Comparison of ENCODE assay signal across 17 cellular contexts in the genomic region with DNA sequence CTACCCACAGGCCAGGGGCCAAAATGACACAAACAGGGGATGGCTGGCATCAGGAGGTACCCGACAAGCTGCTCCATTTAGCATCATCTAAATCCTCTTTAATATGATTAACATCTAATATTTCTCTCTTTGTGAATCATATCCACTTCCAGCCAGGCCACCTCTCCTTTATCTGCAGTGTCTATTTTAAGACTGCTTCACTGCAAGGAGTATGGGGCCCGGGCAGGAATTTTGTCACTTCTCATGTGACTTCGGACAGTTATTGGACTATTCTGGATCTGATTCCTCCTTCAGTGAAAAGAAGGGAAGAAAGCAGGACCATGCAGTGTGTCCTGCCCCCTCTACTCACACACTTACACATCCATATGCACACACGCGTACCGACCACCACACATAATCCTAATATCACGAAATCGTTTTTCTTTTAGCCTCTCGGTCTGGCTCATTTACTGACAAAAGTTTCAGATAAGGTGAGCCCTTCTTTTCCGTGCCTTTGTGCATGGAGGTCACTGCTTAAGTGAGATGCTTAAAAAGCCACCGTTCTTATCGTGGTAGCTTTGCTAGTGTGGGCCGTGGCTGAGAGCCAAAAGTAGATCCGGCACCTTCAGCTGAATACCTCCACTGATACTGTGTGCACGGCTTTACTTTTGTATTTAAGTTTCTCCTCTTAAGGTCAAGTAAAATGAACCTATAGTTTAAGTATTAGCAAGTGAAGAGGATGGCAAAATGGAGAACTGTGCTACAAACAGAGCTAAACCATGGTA. TPM values are rescaled to one million over a fixed set of nuclear protein-coding genes. Genes with fewer than 3 reads are reported as not detected.
DNase-seq lines count a peak whose midpoint lies in the region; ATAC-seq, FAIRE-seq and TF ChIP-seq lines count a peak whose summit lies in the region.
"Had no signal": no experiment of that assay in that cellular context is flagged by ENCODE, and none has a peak within 500 bp of the region (broad histone marks: within the 10 kb centered on the region; RNA-seq: fewer than 3 reads in every experiment).

No MANE protein-coding gene starts in this region.

- H3K4me3 Mint-ChIP-seq in progenitor cell of endocrine pancreas (ENCODE audit: low read depth), result no peak overlapping the region
- H3K4me3 Mint-ChIP-seq: B cell; CD4-positive, alpha-beta memory T cell; GM23338 had no signal

- peak; percentile 71 to 76 for ATAC-seq in left cardiac atrium

- H3K36me3 Mint-ChIP-seq in progenitor cell of endocrine pancreas (ENCODE audit: insufficient read depth), result peaks cover 63% of the 10 kb centered on the region
- H3K36me3 Mint-ChIP-seq: CD4-positive, alpha-beta memory T cell had no signal

- peak overlapping the region; percentile 7 for H3K27ac Mint-ChIP-seq in progenitor cell of endocrine pancreas
- H3K27ac Mint-ChIP-seq: B cell; CD4-positive, alpha-beta memory T cell; GM23338 had no signal

- H3K36me3 ChIP-seq in bronchial epithelial cell (ENCODE audit: control insufficient read depth, insufficient read depth, low read length), result no peaks in the 10 kb centered on the region

- DNase-seq in NCI-H82 (lab: John Stamatoyannopoulos, UW) (peak; percentile 63), bronchial epithelial cell (ENCODE audit: low read depth) (no peak), left cardiac atrium (no peak), progenitor cell of endocrine pancreas (ENCODE audit: low spot score, unreplicated experiment) (no peak), NCI-H1048 (lab: John Stamatoyannopoulos, UW) (no peak), RKO (ENCODE audit: low spot score) (no peak), hippocampal formation (lab: John Stamatoyannopoulos, UW) (no peak)
- DNase-seq: CD4-positive, alpha-beta memory T cell; DMS79 treated with DMSO at 0.1 percent for 48 hours; EL; H7; IMR-90 had no signal

- peaks cover 53% of the 10 kb centered on the region for H3K4me1 Mint-ChIP-seq in progenitor cell of endocrine pancreas (ENCODE audit: low read depth)
- H3K4me1 Mint-ChIP-seq: B cell had no signal

- no peak overlapping the region for H3K4me3 ChIP-seq in bronchial epithelial cell (ENCODE audit: low read depth, low read length)
- H3K4me3 ChIP-seq: GM23338 had no signal

- peak; percentile 13 for FAIRE-seq in bronchial epithelial cell (lab: Jason Lieb, UNC)
- FAIRE-seq: G401.6, GM12891 had no signal

- TF ChIP-seq CTCF in bronchial epithelial cell (IDR thresholded peaks at IDR 0.05; ENCODE audit: insufficient read depth, low read length, severe bottlenecking) (no peak), progenitor cell of endocrine pancreas (IDR thresholded peaks at IDR 0.05; ENCODE audit: unreplicated experiment) (no peak)

- no peaks in the 10 kb centered on the region for H3K9me3 Mint-ChIP-seq in progenitor cell of endocrine pancreas (ENCODE audit: low read depth)
- H3K9me3 Mint-ChIP-seq: GM23338 had no signal

- intact Hi-C loops in left cardiac atrium (cut with DNase I), result no loop called here

- no peaks in the 10 kb centered on the region for H3K27me3 ChIP-seq in bronchial epithelial cell (ENCODE audit: control insufficient read depth, insufficient read depth, low read length)

- H3K27me3 Mint-ChIP-seq in progenitor cell of endocrine pancreas, result no peaks in the 10 kb centered on the region

RNA-seq across cellular contexts. Expression of a gene that starts 26.0 kb away (rescaled TPM):
- total RNA-seq in bronchial epithelial cell (under 0.01 TPM in 2 replicates), left cardiac atrium (10 to 100 TPM; 59.5 to 77.9 TPM), progenitor cell of endocrine pancreas (63.2 and 73.9 TPM in 2 replicates)
- total RNA-seq: A172; CD4-positive, alpha-beta memory T cell had no signal

Comparison
In these comparisons a context has a peak if more than half of its experiments do, and no peak if none do; other contexts are left out.
1. RNA of a gene that starts 26.0 kb away (total RNA-seq): 59.5 to 77.9 TPM in left cardiac atrium and 63.2 to 73.9 TPM in progenitor cell of endocrine pancreas; under 0.01 TPM in bronchial epithelial cell; every median in the first group is over 10 times any median in the second.